25 cellular contexts compared by ENCODE assay signal in the genomic region with DNA sequence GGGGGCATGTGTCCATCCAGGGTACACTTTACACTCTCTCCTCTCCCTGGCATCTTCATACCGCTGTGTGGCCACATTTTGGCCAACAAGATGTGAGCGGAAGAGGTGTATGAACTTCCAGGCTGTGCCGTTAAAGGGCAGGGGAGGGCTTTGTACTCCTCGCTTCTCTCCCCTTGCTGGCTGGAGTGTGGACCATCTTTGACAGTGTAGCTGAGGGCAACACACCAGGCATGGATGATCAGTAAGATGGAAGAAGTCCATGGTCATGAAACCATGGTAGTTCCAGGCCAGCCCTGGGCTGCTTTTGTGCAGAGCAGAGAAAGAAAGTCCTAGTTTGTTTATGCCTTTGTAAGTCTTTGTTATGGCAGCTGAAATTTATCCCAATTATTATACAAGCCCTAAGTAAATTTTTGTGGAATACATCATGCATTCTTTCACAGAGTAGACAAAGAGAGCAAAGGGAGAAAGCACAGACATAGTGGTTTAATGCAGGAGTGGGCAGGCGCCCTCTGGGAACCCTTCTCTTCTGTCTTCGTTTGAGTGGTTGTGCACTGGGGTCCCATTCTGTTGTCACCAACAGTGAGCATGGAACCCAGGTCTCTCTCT.
DNase-seq lines count a peak whose midpoint lies in the region; ATAC-seq and TF ChIP-seq lines count a peak whose summit lies in the region.
"Had no signal": no experiment of that assay in that cellular context is flagged by ENCODE, and none has a peak within 500 bp of the region (broad histone marks: within the 10 kb centered on the region; RNA-seq: fewer than 3 reads in every experiment).

No MANE protein-coding gene starts in this region.

- ATAC-seq in activated CD8-positive, alpha-beta memory T cell treated with anti-CD3 and anti-CD28 coated beads, Interleukin-2, amount 10 ng/mL, durations not matched to agents 7 days and 5 days = no peak
- ATAC-seq: A549; activated CD8-positive, alpha-beta T cell treated with anti-CD3 and anti-CD28 coated beads, Interleukin-2, amount 10 ng/mL, durations not matched to agents 7 days and 5 days; HCT116; natural killer cell treated with Interleukin-12 subunit alpha and Interleukin-12 subunit beta and Interleukin-15 and Interleukin-18, amount 100 ng/mL, for 72 hours had no signal

- 54 to 82% methylated on average over 4 to 5 of the region's 6 CpGs for whole genome bisulfite sequencing in esophagus squamous epithelium, 2 donors

- no peak overlapping the region for H3K4me3 ChIP-seq in AG04450 (ENCODE audit: low read depth, low read length)
- H3K4me3 ChIP-seq in esophagus squamous epithelium = no peak overlapping the region
- no peak overlapping the region for H3K4me3 ChIP-seq in mucosa of rectum (ENCODE audit: low read length in 2 of 2)
- H3K4me3 ChIP-seq: A549, coronary artery, heart left ventricle, ovary had no signal

- intact Hi-C loops in esophagus squamous epithelium (cut with DNase I) = no loop called here

- H3K9ac ChIP-seq in mucosa of rectum (ENCODE audit: low read depth in 1 of 2, low read length in 2 of 2) = no peak overlapping the region

- H3K9me3 ChIP-seq in AG04450 (ENCODE audit: control insufficient read depth, insufficient read depth, low read length) = no peaks in the 10 kb centered on the region
- H3K9me3 ChIP-seq in esophagus squamous epithelium = no peaks in the 10 kb centered on the region
- no peaks in the 10 kb centered on the region for H3K9me3 ChIP-seq in mucosa of rectum (ENCODE audit: control insufficient read depth in 2 of 2, low read length in 2 of 2)
- H3K9me3 ChIP-seq: A549, Caco-2, heart left ventricle, ovary had no signal

- CTCF ChIA-PET in AG04450 (lab: Charles Lee) = interaction anchor here (0.5 to 1.7 kb wide), 3 partner anchors 16 to 261 kb away, joined by 3 to 7 read pairs (median 4); no protein-coding TSS in a partner anchor
- CTCF ChIA-PET in activated CD8-positive, alpha-beta memory T cell treated with anti-CD3 and anti-CD28 coated beads, Interleukin-2, amount 10 ng/mL, durations not matched to agents 7 days and 5 days (lab: Charles Lee) = no interaction called here

- H3K27me3 ChIP-seq in AG04450 (ENCODE audit: control insufficient read depth, insufficient read depth, low read length) (no peaks in the 10 kb centered on the region), esophagus squamous epithelium (no peaks in the 10 kb centered on the region), mucosa of rectum (ENCODE audit: control insufficient read depth in 2 of 2, insufficient read depth in 2 of 2, low read length in 2 of 2) (no peaks in the 10 kb centered on the region)
- H3K27me3 ChIP-seq: heart left ventricle, ovary had no signal

- H3K4me1 ChIP-seq in esophagus squamous epithelium (peaks cover 0 to 34% (median 18%) of the 10 kb centered on the region in 3 donors), mucosa of rectum (ENCODE audit: control insufficient read depth in 2 of 2, insufficient read depth in 2 of 2, low read length in 2 of 2) (peaks cover 0 to 3% of the 10 kb centered on the region in 2 donors)
- H3K4me1 ChIP-seq: A549, Caco-2 had no signal

- peak overlapping the region; percentile 84 for H3K27ac ChIP-seq in AG04450 (ENCODE audit: low read depth, low read length)
- peak overlapping the region in 3 of 4 donors; percentile 17 to 79 (median 78) for H3K27ac ChIP-seq in esophagus squamous epithelium
- H3K27ac ChIP-seq in mucosa of rectum (ENCODE audit: low read depth in 2 of 2, low read length in 2 of 2) = peak overlapping the region; percentile 21 to 38
- H3K27ac ChIP-seq: A549, HL-60, ovary had no signal

- H3K9me3 Mint-ChIP-seq in activated CD8-positive, alpha-beta memory T cell treated with anti-CD3 and anti-CD28 coated beads, Interleukin-2, amount 10 ng/mL, durations not matched to agents 7 days and 5 days (ENCODE audit: low read depth) = no peaks in the 10 kb centered on the region
- H3K9me3 Mint-ChIP-seq in chondrocyte (ENCODE audit: low read depth) = no peaks in the 10 kb centered on the region
- H3K9me3 Mint-ChIP-seq: natural killer cell treated with Interleukin-12 subunit alpha and Interleukin-12 subunit beta and Interleukin-15 and Interleukin-18, amount 100 ng/mL, for 72 hours; T-helper 1 cell treated with Interleukin-12 subunit alpha and Interleukin-12 subunit beta and Interleukin-4 antibody, amounts not matched to agents 30 μg/mL and 1 μg/mL, for 36 hours had no signal

- TF ChIP-seq CTCF in AG04450 (IDR thresholded peaks at IDR 0.05; ENCODE audit: low read depth, low read length) (no peak), esophagus squamous epithelium (IDR thresholded peaks at IDR 0.05) (no peak), chondrocyte (IDR thresholded peaks at IDR 0.05) (no peak)

- POLR2A ChIA-PET in AG04450 (lab: Yijun Ruan, JAX) = interaction anchor here (2.0 kb wide), 1 partner anchor 78 kb away, joined by 7 read pairs; no protein-coding TSS in a partner anchor

- no peak for DNase-seq in AG04450 (ENCODE audit: low read depth, low spot score)
- DNase-seq in GM04503 (ENCODE audit: low read depth) = peak; percentile 68
- no peak for DNase-seq in esophagus squamous epithelium (lab: John Stamatoyannopoulos, UW)
- DNase-seq in activated CD8-positive, alpha-beta memory T cell treated with anti-CD3 and anti-CD28 coated beads, Interleukin-2, amount 10 ng/mL, durations not matched to agents 7 days and 5 days = no peak
- no peak for DNase-seq in chondrocyte (ENCODE audit: low spot score)
- no peak for DNase-seq in stimulated activated naive CD4-positive, alpha-beta T cell (lab: John Stamatoyannopoulos, UW)
- no peak for DNase-seq in T-helper 1 cell
- DNase-seq: activated CD4-positive, alpha-beta T cell treated with anti-CD3 and anti-CD28 coated beads for 1 hour; activated CD8-positive, alpha-beta T cell treated with anti-CD3 and anti-CD28 coated beads, Interleukin-2, amount 10 ng/mL, durations not matched to agents 7 days and 5 days; activated T-cell treated with anti-CD3 and anti-CD28 coated beads, Interleukin-2, amount 50 U/mL, for 1 hour; C1 segment of cervical spinal cord; Caco-2; DMS79 treated with DMSO at 0.1 percent for 48 hours; NCI-H1092; NCI-H187 treated with DMSO at 0.1 percent for 48 hours; stimulated activated CD4-positive, alpha-beta T cell treated with anti-CD3 and anti-CD28 coated beads, Interleukin-15, amount 100 ng/mL, for 24 hours had no signal

- no peaks in the 10 kb centered on the region for H3K36me3 ChIP-seq in esophagus squamous epithelium
- H3K36me3 ChIP-seq in mucosa of rectum (ENCODE audit: control insufficient read depth in 2 of 2, insufficient read depth in 2 of 2, low read length in 2 of 2) = no peaks in the 10 kb centered on the region
- H3K36me3 ChIP-seq: heart left ventricle, ovary had no signal

- no peaks in the 10 kb centered on the region for H3K4me1 Mint-ChIP-seq in activated CD8-positive, alpha-beta memory T cell treated with anti-CD3 and anti-CD28 coated beads, Interleukin-2, amount 10 ng/mL, durations not matched to agents 7 days and 5 days
- peaks cover 3% of the 10 kb centered on the region for H3K4me1 Mint-ChIP-seq in chondrocyte (ENCODE audit: low read depth)

- no peaks in the 10 kb centered on the region for H3K36me3 Mint-ChIP-seq in activated CD8-positive, alpha-beta memory T cell treated with anti-CD3 and anti-CD28 coated beads, Interleukin-2, amount 10 ng/mL, durations not matched to agents 7 days and 5 days
- no peaks in the 10 kb centered on the region for H3K36me3 Mint-ChIP-seq in chondrocyte (ENCODE audit: low read depth)
- H3K36me3 Mint-ChIP-seq: natural killer cell treated with Interleukin-12 subunit alpha and Interleukin-12 subunit beta and Interleukin-15 and Interleukin-18, amount 100 ng/mL, for 72 hours had no signal

- peaks cover 2% of the 10 kb centered on the region for H3K27me3 Mint-ChIP-seq in activated CD8-positive, alpha-beta memory T cell treated with anti-CD3 and anti-CD28 coated beads, Interleukin-2, amount 10 ng/mL, durations not matched to agents 7 days and 5 days
- H3K27me3 Mint-ChIP-seq in chondrocyte (ENCODE audit: low read depth) = peaks cover 21% of the 10 kb centered on the region

- H3K27ac Mint-ChIP-seq in activated CD8-positive, alpha-beta memory T cell treated with anti-CD3 and anti-CD28 coated beads, Interleukin-2, amount 10 ng/mL, durations not matched to agents 7 days and 5 days = no peak overlapping the region
- no peak overlapping the region for H3K27ac Mint-ChIP-seq in chondrocyte (ENCODE audit: unreplicated experiment)
- H3K27ac Mint-ChIP-seq: activated CD8-positive, alpha-beta T cell treated with anti-CD3 and anti-CD28 coated beads, Interleukin-2, amount 10 ng/mL, durations not matched to agents 7 days and 5 days; natural killer cell treated with Interleukin-12 subunit alpha and Interleukin-12 subunit beta and Interleukin-15 and Interleukin-18, amount 100 ng/mL, for 72 hours; T-helper 1 cell treated with Interleukin-12 subunit alpha and Interleukin-12 subunit beta and Interleukin-4 antibody, amounts not matched to agents 30 μg/mL and 1 μg/mL, for 36 hours had no signal

- TF ChIP-seq POLR2A in esophagus squamous epithelium (IDR thresholded peaks at IDR 0.05) = no peak

- no peak overlapping the region for H3K4me3 Mint-ChIP-seq in activated CD8-positive, alpha-beta memory T cell treated with anti-CD3 and anti-CD28 coated beads, Interleukin-2, amount 10 ng/mL, durations not matched to agents 7 days and 5 days
- no peak overlapping the region for H3K4me3 Mint-ChIP-seq in chondrocyte (ENCODE audit: unreplicated experiment)
- H3K4me3 Mint-ChIP-seq: activated CD8-positive, alpha-beta T cell treated with anti-CD3 and anti-CD28 coated beads, Interleukin-2, amount 10 ng/mL, durations not matched to agents 7 days and 5 days; natural killer cell treated with Interleukin-12 subunit alpha and Interleukin-12 subunit beta and Interleukin-15 and Interleukin-18, amount 100 ng/mL, for 72 hours; T-helper 1 cell treated with Interleukin-12 subunit alpha and Interleukin-12 subunit beta and Interleukin-4 antibody, amounts not matched to agents 30 μg/mL and 1 μg/mL, for 36 hours had no signal

Comparison
In these comparisons a context has a peak if more than half of its experiments do, and no peak if none do; other contexts are left out.
1. H3K27ac ChIP-seq: peak in every context shown above with its lines; median percentile 84 in AG04450; 78 in esophagus squamous epithelium; 30 in mucosa of rectum.